8 cellular contexts compared by ENCODE assay signal in the genomic region with DNA sequence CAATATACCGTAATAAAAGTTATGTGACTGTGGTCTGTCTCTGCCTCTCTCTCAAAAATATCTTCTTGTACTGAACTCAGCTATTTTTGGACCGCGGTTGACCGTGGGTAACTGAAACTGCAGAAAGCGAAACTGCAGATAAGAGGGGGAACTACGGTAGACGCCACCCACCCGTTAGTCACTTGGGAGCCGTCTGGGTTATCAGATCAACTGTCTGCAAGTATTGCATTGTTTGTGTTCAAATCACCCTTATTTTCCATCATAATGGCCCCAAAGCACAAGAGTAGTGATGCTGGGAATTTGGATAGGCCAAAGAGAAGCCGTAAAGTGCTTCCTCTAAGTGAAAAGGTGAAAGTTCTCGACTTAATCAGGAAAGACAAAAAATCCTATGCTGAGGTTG. TPM values are rescaled to one million over a fixed set of nuclear protein-coding genes. Genes with fewer than 3 reads are reported as not detected.
A peak's percentile ranks its signal among the peaks of the same experiment; 100 is the strongest.
DNase-seq lines count a peak whose midpoint lies in the region; ATAC-seq and TF ChIP-seq lines count a peak whose summit lies in the region.
"Not testable (repeated sequence)": the region's sequence is repeated elsewhere in the genome, so short reads cannot be mapped to it uniquely, and the experiment has no call there.

No MANE protein-coding gene starts in this region.

- H3K4me1 ChIP-seq in CD4-positive, alpha-beta memory T cell (ENCODE audit: insufficient read depth, low read length), result peaks cover 13% of the 10 kb centered on the region
- H3K4me1 ChIP-seq in PC-9 (replicated peaks; ENCODE audit: insufficient read depth) (peaks cover 16% of the 10 kb centered on the region), duodenal mucosa (ENCODE audit: control insufficient read depth in 1 of 2, insufficient read depth in 2 of 2, low read length in 2 of 2) (peaks cover 6 to 10% of the 10 kb centered on the region in 2 donors)

- POLR2A ChIA-PET in CD4-positive, alpha-beta memory T cell (lab: Charles Lee; ENCODE audit: partially characterized antibody), result not testable (repeated sequence)
- POLR2A ChIA-PET in PC-9 (lab: Charles Lee; ENCODE audit: unreplicated experiment), result interaction anchor here (0.7 kb wide), 1 partner anchor 10 kb away, joined by 5 read pairs; no protein-coding TSS in a partner anchor

- H3K9me2 ChIP-seq in PC-9 (ENCODE audit: insufficient read depth), result not testable (repeated sequence)

- not testable (repeated sequence) for H3K27me3 Mint-ChIP-seq in CD4-positive, alpha-beta memory T cell; activated CD8-positive, alpha-beta memory T cell treated with anti-CD3 and anti-CD28 coated beads, Interleukin-2, amount 10 ng/mL, durations not matched to agents 7 days and 5 days

- H3K4me1 Mint-ChIP-seq in CD4-positive, alpha-beta memory T cell, result peaks cover 13 to 34% (median 22%) of the 10 kb centered on the region in 4 donors
- H3K4me1 Mint-ChIP-seq in activated CD8-positive, alpha-beta memory T cell treated with anti-CD3 and anti-CD28 coated beads, Interleukin-2, amount 10 ng/mL, durations not matched to agents 7 days and 5 days, result peaks cover 31% of the 10 kb centered on the region

- H3K79me2 ChIP-seq in PC-9 (ENCODE audit: low read depth), result not testable (repeated sequence)

- ATAC-seq in GM19438 (IDR thresholded peaks at IDR 0.05; ENCODE audit: low read depth, unreplicated experiment) (peak; percentile 83), HG03103 (IDR thresholded peaks at IDR 0.05; ENCODE audit: low read depth, unreplicated experiment) (peak; percentile 64)
- peak; percentile 91 for ATAC-seq in activated CD8-positive, alpha-beta memory T cell treated with anti-CD3 and anti-CD28 coated beads, Interleukin-2, amount 10 ng/mL, durations not matched to agents 7 days and 5 days

- H3K9ac ChIP-seq in duodenal mucosa (ENCODE audit: low read depth in 1 of 2, low read length in 2 of 2), result not testable (repeated sequence)

- H3K9me3 ChIP-seq in CD4-positive, alpha-beta memory T cell (ENCODE audit: control insufficient read depth in 1 of 2, low read length in 2 of 2); PC-9 (ENCODE audit: insufficient read depth, low read depth); duodenal mucosa (ENCODE audit: control insufficient read depth in 1 of 2, low read length in 2 of 2): not testable (repeated sequence)

- CTCF ChIA-PET in CD4-positive, alpha-beta memory T cell (lab: Charles Lee; ENCODE audit: partially characterized antibody); PC-9 (lab: Charles Lee); activated CD8-positive, alpha-beta memory T cell treated with anti-CD3 and anti-CD28 coated beads, Interleukin-2, amount 10 ng/mL, durations not matched to agents 7 days and 5 days (lab: Charles Lee): not testable (repeated sequence)

- H4K20me1 ChIP-seq in PC-9 (ENCODE audit: insufficient read depth), result not testable (repeated sequence)

- DNase-seq in CD4-positive, alpha-beta memory T cell, result peak; percentile 40 to 88 (median 47)
- peak; percentile 40 to 68 for DNase-seq in PC-9
- peak; percentile 90 for DNase-seq in activated CD8-positive, alpha-beta memory T cell treated with anti-CD3 and anti-CD28 coated beads, Interleukin-2, amount 10 ng/mL, durations not matched to agents 7 days and 5 days
- DNase-seq in medulla oblongata (ENCODE audit: extremely low spot score), result peak; percentile 62
- peak; percentile 54 to 68 (median 65) for DNase-seq in stimulated activated CD4-positive, alpha-beta T cell treated with anti-CD3 and anti-CD28 coated beads, TNF-alpha, amount 100 ng/mL, for 4 hours (ENCODE audit: low read depth in 3 of 3)

- peak overlapping the region; percentile 93 to 96 (median 94) for H3K27ac Mint-ChIP-seq in CD4-positive, alpha-beta memory T cell
- peak overlapping the region; percentile 96 for H3K27ac Mint-ChIP-seq in activated CD8-positive, alpha-beta memory T cell treated with anti-CD3 and anti-CD28 coated beads, Interleukin-2, amount 10 ng/mL, durations not matched to agents 7 days and 5 days

- peak overlapping the region; percentile 79 for H2AFZ ChIP-seq in PC-9

- not testable (repeated sequence) for H3K9me3 Mint-ChIP-seq in CD4-positive, alpha-beta memory T cell; activated CD8-positive, alpha-beta memory T cell treated with anti-CD3 and anti-CD28 coated beads, Interleukin-2, amount 10 ng/mL, durations not matched to agents 7 days and 5 days (ENCODE audit: low read depth)

- H3K4me3 Mint-ChIP-seq in CD4-positive, alpha-beta memory T cell, result peak overlapping the region; percentile 86 to 94 (median 90)
- peak overlapping the region; percentile 74 for H3K4me3 Mint-ChIP-seq in activated CD8-positive, alpha-beta memory T cell treated with anti-CD3 and anti-CD28 coated beads, Interleukin-2, amount 10 ng/mL, durations not matched to agents 7 days and 5 days

- H3F3A ChIP-seq in PC-9 (ENCODE audit: insufficient read depth, low read depth), result not testable (repeated sequence)

- H3K36me3 ChIP-seq in CD4-positive, alpha-beta memory T cell (ENCODE audit: insufficient read depth, low read length); PC-9 (ENCODE audit: low read depth); duodenal mucosa (ENCODE audit: control insufficient read depth in 1 of 2, insufficient read depth in 2 of 2, low read length in 2 of 2): not testable (repeated sequence)

- not testable (repeated sequence) for BruUV-seq in PC-9 (replicated peaks; lab: Mats Ljungman, UMichigan)

- intact Hi-C loops in CD4-positive, alpha-beta memory T cell (cut with micrococcal nuclease); PC-9 (cut with micrococcal nuclease; ENCODE audit: unreplicated experiment): not testable (repeated sequence)

- H3K27me3 ChIP-seq in CD4-positive, alpha-beta memory T cell (ENCODE audit: insufficient read depth, low read length); PC-9 (ENCODE audit: insufficient read depth, low read depth); duodenal mucosa (ENCODE audit: control insufficient read depth in 1 of 2, insufficient read depth in 2 of 2, low read length in 2 of 2): not testable (repeated sequence)

- not testable (repeated sequence) for TF ChIP-seq CTCF in PC-9 (conservative IDR thresholded peaks at IDR 0.05)

- H3K27ac ChIP-seq in CD4-positive, alpha-beta memory T cell (ENCODE audit: low read depth, low read length), result peak overlapping the region; percentile 54
- H3K27ac ChIP-seq in PC-9, result peak overlapping the region; percentile 63
- not testable (repeated sequence) for H3K27ac ChIP-seq in duodenal mucosa (ENCODE audit: low read depth, low read length)

- H3K4me2 ChIP-seq in PC-9, result peak overlapping the region; percentile 67

- H3K4me3 ChIP-seq in CD4-positive, alpha-beta memory T cell (ENCODE audit: low read length in 2 of 2), result peak overlapping the region in 1 of 2 donors; percentile 32
- H3K4me3 ChIP-seq in PC-9, result peak overlapping the region; percentile 31; the same call in 1 of the 2 replicates
- peak overlapping the region; percentile 34 to 59 for H3K4me3 ChIP-seq in duodenal mucosa (ENCODE audit: low read depth in 1 of 2, low read length in 2 of 2)

- H3K36me3 Mint-ChIP-seq in CD4-positive, alpha-beta memory T cell; activated CD8-positive, alpha-beta memory T cell treated with anti-CD3 and anti-CD28 coated beads, Interleukin-2, amount 10 ng/mL, durations not matched to agents 7 days and 5 days: not testable (repeated sequence)

RNA-seq across cellular contexts. Expression of a gene that starts 7.5 kb away (rescaled TPM):
- total RNA-seq in CD4-positive, alpha-beta memory T cell, result 100 to 1,000 TPM; 144 to 156 TPM
- polyA plus RNA-seq in CD4-positive, alpha-beta memory T cell, result 10 to 100 TPM; 20.5 to 75.1 TPM
- 364 and 374 TPM in 2 replicates for total RNA-seq in PC-9 (2021)
- total RNA-seq in activated CD8-positive, alpha-beta memory T cell treated with anti-CD3 and anti-CD28 coated beads, Interleukin-2, amount 10 ng/mL, durations not matched to agents 7 days and 5 days, result 100 to 1,000 TPM; 186 to 220 TPM
